Comparison of ENCODE assay signal across 14 cellular contexts in the genomic region with DNA sequence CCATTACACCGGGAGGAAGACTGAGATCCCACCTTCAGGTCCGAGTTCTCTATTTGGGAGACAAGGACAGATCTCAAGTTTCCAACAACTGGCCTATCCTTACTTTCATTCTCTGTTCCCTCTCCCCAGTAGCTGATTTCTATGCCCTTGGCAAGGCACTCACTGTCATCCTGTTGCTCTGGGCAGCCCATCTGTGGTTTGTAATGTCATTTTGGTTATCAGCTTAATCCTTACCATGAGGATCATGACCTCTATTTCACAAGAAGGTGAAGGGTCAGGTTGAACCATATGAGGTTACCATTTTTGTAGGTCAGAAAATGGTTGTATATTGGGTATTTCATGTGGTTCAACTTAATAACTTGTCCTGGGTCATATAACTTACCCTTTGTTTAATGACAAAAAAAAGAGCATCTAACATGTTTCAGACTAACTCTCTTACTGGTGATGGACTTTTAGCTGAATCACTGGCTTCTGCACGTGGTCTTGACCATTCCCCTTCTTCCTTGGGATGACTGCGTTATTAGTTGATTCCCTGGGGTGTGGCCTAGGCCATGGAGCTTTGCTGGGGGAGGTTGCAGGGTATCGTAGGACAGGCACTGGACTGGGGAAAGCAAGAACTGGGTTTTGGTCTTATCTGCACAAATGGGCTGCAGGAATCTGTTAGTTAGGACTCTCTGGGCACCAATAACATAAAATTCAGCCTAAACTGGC.
A peak's percentile ranks its signal among the peaks of the same experiment; 100 is the strongest.
DNase-seq lines count a peak whose midpoint lies in the region; ATAC-seq, FAIRE-seq and TF ChIP-seq lines count a peak whose summit lies in the region.
"Had no signal": no experiment of that assay in that cellular context is flagged by ENCODE, and none has a peak within 500 bp of the region (broad histone marks: within the 10 kb centered on the region; RNA-seq: fewer than 3 reads in every experiment).

No MANE protein-coding gene starts in this region.

- H3K4me1 Mint-ChIP-seq in astrocyte (ENCODE audit: low read depth, unreplicated experiment), result peaks cover 22% of the 10 kb centered on the region
- H3K4me1 Mint-ChIP-seq: activated CD4-positive, alpha-beta T cell treated with anti-CD3 and anti-CD28 coated beads, Interleukin-2, amount 10 ng/mL, durations not matched to agents 7 days and 5 days had no signal

- H3K27ac ChIP-seq in astrocyte (ENCODE audit: low read depth, low read length), result peak overlapping the region; percentile 73
- H3K27ac ChIP-seq in stomach, result peak overlapping the region in 1 of 5 donors; percentile 27
- H3K27ac ChIP-seq: thoracic aorta had no signal

- H3K36me3 ChIP-seq in astrocyte (ENCODE audit: insufficient read depth, low read length) (no peaks in the 10 kb centered on the region), stomach (no peaks in the 10 kb centered on the region)
- H3K36me3 ChIP-seq: thoracic aorta had no signal

- H3K9ac ChIP-seq in astrocyte (ENCODE audit: low read length), result peak overlapping the region; percentile 59

- no peak overlapping the region for H2AFZ ChIP-seq in astrocyte (ENCODE audit: low read depth, low read length)

- peak overlapping the region; percentile 67 for H3K4me2 ChIP-seq in astrocyte (ENCODE audit: low read length)

- TF ChIP-seq CTCF in astrocyte (IDR thresholded peaks at IDR 0.05; ENCODE audit: insufficient read depth, low read depth, low read length) (no peak), stomach (IDR thresholded peaks at IDR 0.05) (no peak), D721Med (IDR thresholded peaks at IDR 0.05; ENCODE audit: insufficient read depth, missing control alignments) (no peak)

- peaks cover 11% of the 10 kb centered on the region for H3K27me3 Mint-ChIP-seq in astrocyte (ENCODE audit: low read depth, unreplicated experiment)
- H3K27me3 Mint-ChIP-seq: activated CD4-positive, alpha-beta T cell treated with anti-CD3 and anti-CD28 coated beads, Interleukin-2, amount 10 ng/mL, durations not matched to agents 7 days and 5 days had no signal

- WGBS in stomach, 5 donors, result 50 to 69% (median 58%) methylated on average over 4 to 5 of the region's 5 CpGs

- H3K9me3 ChIP-seq in astrocyte (ENCODE audit: insufficient read depth, low read depth, low read length) (no peaks in the 10 kb centered on the region), stomach (no peaks in the 10 kb centered on the region)
- H3K9me3 ChIP-seq: thoracic aorta had no signal

- peak overlapping the region; percentile 93 for H3K27ac Mint-ChIP-seq in astrocyte (ENCODE audit: unreplicated experiment)
- H3K27ac Mint-ChIP-seq: activated CD4-positive, alpha-beta T cell treated with anti-CD3 and anti-CD28 coated beads, Interleukin-2, amount 10 ng/mL, durations not matched to agents 7 days and 5 days had no signal

- H3K4me3 Mint-ChIP-seq in astrocyte (ENCODE audit: unreplicated experiment), result no peak overlapping the region
- H3K4me3 Mint-ChIP-seq: activated CD4-positive, alpha-beta T cell treated with anti-CD3 and anti-CD28 coated beads, Interleukin-2, amount 10 ng/mL, durations not matched to agents 7 days and 5 days had no signal

- H3K4me1 ChIP-seq in astrocyte (ENCODE audit: insufficient read depth, low read length), result peaks cover 33% of the 10 kb centered on the region
- peaks cover 0 to 12% (median 5%) of the 10 kb centered on the region in 4 donors for H3K4me1 ChIP-seq in stomach

- H3K36me3 Mint-ChIP-seq in astrocyte (ENCODE audit: low read depth, unreplicated experiment), result peaks cover 1% of the 10 kb centered on the region

- intact Hi-C loops in stomach (cut with DNase I; ENCODE audit: low total_unique reads), result no loop called here

- ATAC-seq in GM21619 (IDR thresholded peaks at IDR 0.05; ENCODE audit: unreplicated experiment), result no peak

- H3K4me3 ChIP-seq in astrocyte (ENCODE audit: insufficient read depth, low read depth, low read length), result no peak overlapping the region
- H3K4me3 ChIP-seq in stomach, result no peak overlapping the region
- H3K4me3 ChIP-seq: thoracic aorta had no signal

- DNase-seq in A172 (ENCODE audit: low spot score) (peak; percentile 37), HS-5 (ENCODE audit: low read depth) (peak; percentile 73), astrocyte (ENCODE audit: low read depth) (peak; percentile 69), islet precursor cell (peak; percentile 7), stomach (no peak), D721Med (ENCODE audit: insufficient read length, low spot score) (no peak), CD1c-positive myeloid dendritic cell (ENCODE audit: extremely low spot score) (no peak)
- DNase-seq: activated CD4-positive, alpha-beta T cell treated with anti-CD3 and anti-CD28 coated beads, Interleukin-2, amount 10 ng/mL, durations not matched to agents 7 days and 5 days; anterior cingulate cortex; effector memory CD4-positive, alpha-beta T cell; head of caudate nucleus; T-helper 2 cell had no signal

- no peaks in the 10 kb centered on the region for H3K79me2 ChIP-seq in astrocyte (ENCODE audit: insufficient read depth, low read length)

- TF ChIP-seq EP300 in stomach (IDR thresholded peaks at IDR 0.05), result no peak

- FAIRE-seq in astrocyte (lab: Jason Lieb, UNC) (peak; percentile 5), D721Med (lab: Jason Lieb, UNC) (no peak)

- no peaks in the 10 kb centered on the region for H4K20me1 ChIP-seq in astrocyte (ENCODE audit: insufficient read depth, low read length)

- no peak for TF ChIP-seq POLR2A in stomach (IDR thresholded peaks at IDR 0.05)

- peaks cover 5% of the 10 kb centered on the region for H3K9me3 Mint-ChIP-seq in astrocyte (ENCODE audit: unreplicated experiment)
- H3K9me3 Mint-ChIP-seq: activated CD4-positive, alpha-beta T cell treated with anti-CD3 and anti-CD28 coated beads, Interleukin-2, amount 10 ng/mL, durations not matched to agents 7 days and 5 days had no signal

- H3K27me3 ChIP-seq in astrocyte (ENCODE audit: insufficient read depth, low read length) (no peaks in the 10 kb centered on the region), stomach (no peaks in the 10 kb centered on the region)

Comparison
In these comparisons a context has a peak if more than half of its experiments do, and no peak if none do; other contexts are left out.
1. DNase-seq: peak in A172 (single experiment), HS-5 (single experiment), astrocyte (single experiment) and islet precursor cell (single experiment); none in stomach (single experiment), D721Med (single experiment) and CD1c-positive myeloid dendritic cell (single experiment).